9 cellular contexts compared by ENCODE assay signal in the genomic region with DNA sequence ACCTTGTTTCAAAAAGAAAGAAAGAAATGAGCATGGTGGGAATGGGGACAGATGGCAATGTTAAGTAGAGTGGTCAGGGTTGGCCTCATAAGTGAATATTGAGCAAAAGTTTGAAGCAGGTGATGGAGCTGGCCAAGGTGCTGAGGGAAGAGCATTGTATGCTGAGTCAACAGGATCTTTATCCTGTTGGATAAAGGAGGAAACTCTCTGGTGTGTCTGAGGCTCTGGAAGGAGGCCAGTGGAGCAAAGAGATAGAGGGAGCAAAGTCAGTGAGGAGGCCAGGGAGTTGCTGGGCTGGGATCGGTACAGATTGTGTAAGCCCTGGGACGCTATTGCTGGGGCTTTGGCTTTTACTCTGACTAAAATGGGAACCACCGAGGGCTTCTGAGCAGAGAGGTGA. TPM values are rescaled to one million over a fixed set of nuclear protein-coding genes. Genes with fewer than 3 reads are reported as not detected.
DNase-seq lines count a peak whose midpoint lies in the region; ATAC-seq, FAIRE-seq and TF ChIP-seq lines count a peak whose summit lies in the region.
"Not testable (repeated sequence)": the region's sequence is repeated elsewhere in the genome, so short reads cannot be mapped to it uniquely, and the experiment has no call there.
"Had no signal": no experiment of that assay in that cellular context is flagged by ENCODE, and none has a peak within 500 bp of the region (broad histone marks: within the 10 kb centered on the region; RNA-seq: fewer than 3 reads in every experiment).

No MANE protein-coding gene starts in this region.

- H3K4me1 ChIP-seq in HEK293 (ENCODE audit: control insufficient read depth, insufficient read depth, low read length); Panc1 (ENCODE audit: control insufficient read depth, insufficient read depth, low read length); K562 (replicated peaks in 1 of 2; ENCODE audit: control insufficient read depth in 2 of 2, insufficient read depth in 2 of 2, low read length in 2 of 2); HepG2 (ENCODE audit: insufficient read depth, low read length): not testable (repeated sequence)

- not testable (repeated sequence) for H3K9me3 ChIP-seq in CD4-positive, alpha-beta T cell (ENCODE audit: control insufficient read depth, low read length); HEK293 (ENCODE audit: control insufficient read depth, insufficient read depth, low read depth, low read length); Panc1 (ENCODE audit: control insufficient read depth, insufficient read depth, low read depth, low read length); K562 (replicated peaks; ENCODE audit: control insufficient read depth, insufficient read depth, low read depth, low read length); HepG2 (ENCODE audit: low read length)

- TF ChIP-seq POLR2A in K562 (conservative IDR thresholded peaks at IDR 0.05); HepG2 (IDR thresholded peaks at IDR 0.05; ENCODE audit: insufficient read depth in 1 of 2, low read depth in 2 of 2, low read length in 2 of 2): not testable (repeated sequence)

- 100% methylated on average over 3 of the region's 3 CpGs for WGBS in K562 (ENCODE audit: insufficient coverage, low coverage, missing lambda C conversion rate)
- 95% methylated on average over 2 of the region's 3 CpGs for WGBS in HepG2 (ENCODE audit: low lambda C conversion rate)

- in situ Hi-C loops in Panc1 (cut with HindIII; ENCODE audit: low pct_unique_long_range_greater_than_20kb, low sequenced_read_pairs); K562 (cut with MboI); HepG2 (cut with HindIII; ENCODE audit: extremely low pct_ligation_motif_present, low pct_unique_long_range_greater_than_20kb): not testable (repeated sequence)

- CTCF ChIA-PET in CD4-positive, alpha-beta T cell (lab: Charles Lee); HEK293 (lab: Yijun Ruan, JAX); Panc1 (lab: Charles Lee); HepG2 (lab: Yijun Ruan, JAX; ENCODE audit: low intra/inter-chr PET ratio, low total read pairs): not testable (repeated sequence)
- CTCF ChIA-PET in K562 (lab: Yijun Ruan, JAX; ENCODE audit: low intra/inter-chr PET ratio) = interaction anchor here (0.6 kb wide), 1 partner anchor 42 kb away, joined by 3 read pairs; no protein-coding TSS in a partner anchor

- H3K9ac ChIP-seq in K562 (ENCODE audit: insufficient read depth in 1 of 2, low read depth in 2 of 2, low read length in 2 of 2); HepG2 (ENCODE audit: insufficient read depth, low read depth, low read length): not testable (repeated sequence)

- not testable (repeated sequence) for H3K9me3 Mint-ChIP-seq in CD4-positive, alpha-beta T cell; activated T-helper 17 cell treated with anti-CD3 and anti-CD28 coated beads, Interleukin-2, amount 50 U/mL, for 72 hours; nephron progenitor cell

- BruUV-seq in Panc1 (replicated peaks; lab: Mats Ljungman, UMichigan) (TSS peak; percentile 22), K562 (replicated peaks; lab: Mats Ljungman, UMichigan) (TSS peak; percentile 5)
- BruUV-seq in HepG2 (replicated peaks; lab: Mats Ljungman, UMichigan) = not testable (repeated sequence)

- H3K79me2 ChIP-seq in K562 (ENCODE audit: control insufficient read depth, insufficient read depth, low read length); HepG2 (ENCODE audit: insufficient read depth, low read length): not testable (repeated sequence)

- H3K27me3 ChIP-seq in CD4-positive, alpha-beta T cell (ENCODE audit: control insufficient read depth, insufficient read depth, low read length); Panc1 (ENCODE audit: control insufficient read depth, insufficient read depth, low read length); K562 (ENCODE audit: control insufficient read depth in 2 of 2, insufficient read depth in 2 of 2, low read length in 2 of 2); HepG2 (ENCODE audit: control insufficient read depth in 1 of 2, insufficient read depth in 2 of 2, low read length in 2 of 2): not testable (repeated sequence)

- not testable (repeated sequence) for H3K4me1 Mint-ChIP-seq in CD4-positive, alpha-beta T cell (ENCODE audit: low read depth); activated T-helper 17 cell treated with anti-CD3 and anti-CD28 coated beads, Interleukin-2, amount 50 U/mL, for 72 hours; nephron progenitor cell

- intact Hi-C loops in CD4-positive, alpha-beta T cell (cut with DNase I, micrococcal nuclease); Panc1 (cut with micrococcal nuclease; ENCODE audit: unreplicated experiment); K562 (cut with micrococcal nuclease); HepG2 (cut with micrococcal nuclease; ENCODE audit: unreplicated experiment): not testable (repeated sequence)

- TF ChIP-seq EP300 in K562 (IDR thresholded peaks at IDR 0.05; ENCODE audit: low read length); HepG2 (IDR thresholded peaks at IDR 0.05; ENCODE audit: low read depth in 2 of 2, low read length in 2 of 2); HepG2 (CRISPR knock-in tag; IDR thresholded peaks at IDR 0.05; ENCODE audit: borderline replicate concordance): not testable (repeated sequence)

- not testable (repeated sequence) for H2AFZ ChIP-seq in K562 (ENCODE audit: low read depth, low read length); HepG2 (ENCODE audit: low read length)

- H3K4me3 Mint-ChIP-seq in CD4-positive, alpha-beta T cell; activated T-helper 17 cell treated with anti-CD3 and anti-CD28 coated beads, Interleukin-2, amount 50 U/mL, for 72 hours; nephron progenitor cell: not testable (repeated sequence)

- not testable (repeated sequence) for H3K9me1 ChIP-seq in K562 (ENCODE audit: control insufficient read depth, insufficient read depth, low read length)

- H3K27ac ChIP-seq in CD4-positive, alpha-beta T cell (ENCODE audit: low read depth, low read length); HEK293 (ENCODE audit: extremely low read depth, low read depth, low read length); Panc1 (ENCODE audit: low read length); K562 (ENCODE audit: extremely low read depth, low read depth, low read length); HepG2 (ENCODE audit: extremely low read length, insufficient read depth, low read length): not testable (repeated sequence)

- POLR2A ChIA-PET in CD4-positive, alpha-beta T cell (lab: Charles Lee); HEK293 (lab: Yijun Ruan, JAX); Panc1 (lab: Charles Lee); HepG2 (lab: Yijun Ruan, JAX): not testable (repeated sequence)
- POLR2A ChIA-PET in K562 (lab: Yijun Ruan, JAX) = interaction anchor here (0.6 kb wide), 1 partner anchor 181 kb away, joined by 3 read pairs; no protein-coding TSS in a partner anchor

- H3K36me3 ChIP-seq in HEK293 (ENCODE audit: control insufficient read depth in 2 of 2, insufficient read depth in 1 of 2, low read length in 2 of 2) (peaks cover 5 to 12% of the 10 kb centered on the region in 2 experiments; a peak in 2 of 3 replicates), K562 (ENCODE audit: control insufficient read depth, insufficient read depth, low read length) (peaks cover 39% of the 10 kb centered on the region; the same call in 2 of the 3 replicates)
- not testable (repeated sequence) for H3K36me3 ChIP-seq in Panc1 (ENCODE audit: control insufficient read depth, insufficient read depth, low read length); HepG2 (replicated peaks in 1 of 2; ENCODE audit: control insufficient read depth in 1 of 2, insufficient read depth in 2 of 2, low read length in 2 of 2)

- not testable (repeated sequence) for FAIRE-seq in K562 (lab: Jason Lieb, UNC); HepG2 (lab: Jason Lieb, UNC)

- not testable (repeated sequence) for H3K4me2 ChIP-seq in K562 (ENCODE audit: insufficient read depth, low read length); HepG2 (ENCODE audit: low read depth, low read length)

- ATAC-seq in CD4-positive, alpha-beta T cell (ENCODE audit: poor library complexity); Panc1; activated T-helper 17 cell treated with anti-CD3 and anti-CD28 coated beads, Interleukin-2, amount 50 U/mL, for 72 hours (replicated peaks); K562; HepG2: not testable (repeated sequence)

- DNase-seq in CD4-positive, alpha-beta T cell; Panc1 (ENCODE audit: low read depth, low spot score); K562 (ENCODE audit: extremely low read depth in 1 of 4, low spot score in 3 of 4); HepG2 (ENCODE audit: low spot score); nephron progenitor cell: not testable (repeated sequence)

- H3K27ac Mint-ChIP-seq in CD4-positive, alpha-beta T cell = peak overlapping the region; percentile 45
- H3K27ac Mint-ChIP-seq in activated T-helper 17 cell treated with anti-CD3 and anti-CD28 coated beads, Interleukin-2, amount 50 U/mL, for 72 hours = peak overlapping the region; percentile 65
- peak overlapping the region; percentile 70 for H3K27ac Mint-ChIP-seq in nephron progenitor cell

- TF ChIP-seq CTCF in CD4-positive, alpha-beta T cell (IDR thresholded peaks at IDR 0.05); HEK293 (tag by site-specific recombination; IDR thresholded peaks at IDR 0.05); Panc1 (IDR thresholded peaks at IDR 0.05); K562 (IDR thresholded peaks at IDR 0.05 in 2 of 3, conservative IDR thresholded peaks at IDR 0.05 in 1 of 3; ENCODE audit: insufficient read depth in 2 of 3, low read depth in 1 of 3, low read length in 3 of 3); HepG2 (CRISPR knock-in tag; IDR thresholded peaks at IDR 0.05); nephron progenitor cell (IDR thresholded peaks at IDR 0.05): not testable (repeated sequence)

- H3K36me3 Mint-ChIP-seq in CD4-positive, alpha-beta T cell (ENCODE audit: low read depth) = peaks cover 64% of the 10 kb centered on the region
- peaks cover 87% of the 10 kb centered on the region for H3K36me3 Mint-ChIP-seq in activated T-helper 17 cell treated with anti-CD3 and anti-CD28 coated beads, Interleukin-2, amount 50 U/mL, for 72 hours (ENCODE audit: low read depth)
- H3K36me3 Mint-ChIP-seq in nephron progenitor cell (ENCODE audit: low read depth) = peaks cover 52% of the 10 kb centered on the region

- not testable (repeated sequence) for H4K20me1 ChIP-seq in K562 (replicated peaks; ENCODE audit: control insufficient read depth, insufficient read depth, low read length); HepG2 (ENCODE audit: insufficient read depth, low read length)

- not testable (repeated sequence) for H3K4me3 ChIP-seq in HEK293 (ENCODE audit: low read depth, low read length); Panc1 (ENCODE audit: low read depth in 2 of 2, low read length in 2 of 2); K562; HepG2 (replicated peaks in 1 of 3; ENCODE audit: insufficient read depth in 1 of 3, low read depth in 2 of 3, low read length in 3 of 3)

- TF ChIP-seq RAD21 in K562 (CRISPR knock-in tag; conservative IDR thresholded peaks at IDR 0.05 in 1 of 2, IDR thresholded peaks at IDR 0.05 in 1 of 2); HepG2 (CRISPR knock-in tag; IDR thresholded peaks at IDR 0.05): not testable (repeated sequence)

- not testable (repeated sequence) for H3K27me3 Mint-ChIP-seq in CD4-positive, alpha-beta T cell; activated T-helper 17 cell treated with anti-CD3 and anti-CD28 coated beads, Interleukin-2, amount 50 U/mL, for 72 hours; nephron progenitor cell (ENCODE audit: low read depth, poor library complexity)

RNA-seq across cellular contexts. Expression of a gene that starts 38.2 kb away (rescaled TPM):
- under 1 TPM; 0.71 to 0.73 TPM for total RNA-seq in CD4-positive, alpha-beta T cell
- total RNA-seq in Panc1 (2021; ENCODE audit: unreplicated experiment) = 1.2 TPM
- polyA plus RNA-seq in Panc1 (2012; ENCODE audit: insufficient read length) = 1.4 TPM
- total RNA-seq in activated T-helper 17 cell treated with anti-CD3 and anti-CD28 coated beads, Interleukin-2, amount 50 U/mL, for 72 hours = 1 to 10 TPM; 1.8 TPM
- total RNA-seq in K562 (2011; cell fraction: chromatin; rRNA removed; ENCODE audit: low replicate concordance) = 0.12 and 0.33 TPM in 2 replicates
- under 0.01 and 0.13 TPM in 2 replicates for total RNA-seq in K562 (2011; cell fraction: nucleolus; rRNA removed)
- 0.15 TPM in 2 replicates for total RNA-seq in K562 (2011; cell fraction: nucleoplasm; rRNA removed)
- total RNA-seq in K562 (2014; rRNA removed) = not detected in 2 replicates
- 0.04 and 0.16 TPM in 2 replicates for total RNA-seq in K562 (2014; rRNA removed; fragmentation: Illumina TruSeq; extraction: Trizol)
- total RNA-seq in K562 (2015; rRNA removed; fragmentation: Illumina TruSeq; extraction: Trizol) = 0.04 and 0.07 TPM in 2 replicates
- total RNA-seq in K562 (2021) = 0.25 TPM in 1 of 2 replicates, not detected in the other
- polyA plus RNA-seq in K562 (2011; rRNA removed) = 0.04 TPM in 1 of 2 replicates, not detected in the other
- under 0.01 TPM in 1 of 2 replicates, not detected in the other for polyA plus RNA-seq in K562 (2011; cell fraction: cytosol; rRNA removed)
- polyA plus RNA-seq in K562 (2011; cell fraction: nucleus; rRNA removed) = 0.06 TPM in 2 replicates
- polyA plus RNA-seq in K562 (2012) = 0.04 and 0.39 TPM in 2 replicates
- polyA plus RNA-seq in K562 (2014; fragmentation: Illumina TruSeq; extraction: Trizol) = not detected in 2 replicates
- polyA plus RNA-seq in K562 (2014; fragmentation: Nextera tagmentation; extraction: Ambion mirVana) = under 1 TPM; 0.01 TPM
- polyA plus RNA-seq in K562 (2014; rRNA removed) = 0.41 TPM in 1 of 2 replicates, not detected in the other
- not detected in 2 replicates for polyA minus RNA-seq in K562 (2011; rRNA and poly(A)+ RNA removed)
- polyA minus RNA-seq in K562 (2011; cell fraction: cytosol; rRNA and poly(A)+ RNA removed) = not detected in 2 replicates
- not detected in 2 replicates for polyA minus RNA-seq in K562 (2011; cell fraction: nucleus; rRNA and poly(A)+ RNA removed)
- not detected in 2 replicates for total RNA-seq in HepG2 (2016; rRNA removed; fragmentation: Illumina TruSeq; extraction: Trizol)
- not detected in 2 replicates for total RNA-seq in HepG2 (2016; cell fraction: cytosol; rRNA removed; fragmentation: Illumina TruSeq; extraction: Trizol; ENCODE audit: low read depth)
- total RNA-seq in HepG2 (2016; cell fraction: insoluble cytoplasmic fraction; rRNA removed; fragmentation: Illumina TruSeq; extraction: Trizol) = not detected in 2 replicates
- total RNA-seq in HepG2 (2016; cell fraction: membrane; rRNA removed; fragmentation: Illumina TruSeq; extraction: Trizol) = not detected in 2 replicates
- not detected in 2 replicates for total RNA-seq in HepG2 (2016; cell fraction: nucleus; rRNA removed; fragmentation: Illumina TruSeq; extraction: Trizol)
- 0.09 and 0.12 TPM in 2 replicates for polyA plus RNA-seq in HepG2 (2011; rRNA removed)
- 0.05 TPM in 1 of 2 replicates, not detected in the other for polyA plus RNA-seq in HepG2 (2011; cell fraction: cytosol; rRNA removed)
- 0.21 and 0.40 TPM in 2 replicates for polyA plus RNA-seq in HepG2 (2011; cell fraction: nucleus; rRNA removed)
- 0.04 TPM in 1 of 2 replicates, not detected in the other for polyA plus RNA-seq in HepG2 (2012)
- not detected in 2 replicates for polyA plus RNA-seq in HepG2 (2016; cell fraction: cytosol; fragmentation: Illumina TruSeq; extraction: Trizol; ENCODE audit: low read depth)
- polyA plus RNA-seq in HepG2 (2016; cell fraction: insoluble cytoplasmic fraction; fragmentation: Illumina TruSeq; extraction: Trizol; ENCODE audit: low read depth) = not detected in 2 replicates
- not detected in 2 replicates for polyA plus RNA-seq in HepG2 (2016; cell fraction: membrane; fragmentation: Illumina TruSeq; extraction: Trizol; ENCODE audit: low read depth)
- polyA plus RNA-seq in HepG2 (2016; cell fraction: nucleus; fragmentation: Illumina TruSeq; extraction: Trizol; ENCODE audit: insufficient read depth, low read depth) = 0.68 and 0.77 TPM in 2 replicates
- 0.04 and 0.54 TPM in 2 replicates for polyA minus RNA-seq in HepG2 (2011; rRNA and poly(A)+ RNA removed; ENCODE audit: low replicate concordance)
- not detected in 2 replicates for polyA minus RNA-seq in HepG2 (2011; cell fraction: cytosol; rRNA and poly(A)+ RNA removed)
- polyA minus RNA-seq in HepG2 (2011; cell fraction: nucleus; rRNA and poly(A)+ RNA removed) = 0.25 and 0.26 TPM in 2 replicates
- total RNA-seq: A172 had no signal
- polyA plus RNA-seq: H1 had no signal
